25 cellular contexts compared by ENCODE assay signal in genomic region chr1:157371826-157372225, GRCh38.
"Had no signal": no experiment of that assay in that cellular context is flagged by ENCODE, and none has a peak within 500 bp of the region (broad histone marks: within the 10 kb centered on the region; RNA-seq: fewer than 3 reads in every experiment).

No MANE protein-coding gene starts in this region.

- DNase-seq: activated CD4-positive, alpha-beta T cell treated with anti-CD3 and anti-CD28 coated beads, Interleukin-2, amount 10 ng/mL, durations not matched to agents 24 days and 14 days; activated CD4-positive, alpha-beta T cell treated with anti-CD3 and anti-CD28 coated beads, Interleukin-2, amount 50 U/mL, for 4 hours; activated CD8-positive, alpha-beta T cell treated with anti-CD3 and anti-CD28 coated beads for 36 hours; activated gamma-delta T cell; activated naive CD4-positive, alpha-beta T cell treated with anti-CD3 and anti-CD28 coated beads for 36 hours; activated T-cell treated with anti-CD3 and anti-CD28 coated beads, Interleukin-2, amount 50 U/mL, for 1 hour; activated T-cell treated with anti-CD3 and anti-CD28 coated beads, Interleukin-2, amount 50 U/mL, for 72 hours; adrenal gland; body of pancreas; Kasumi-1; MG63; MV-4-11; NCI-H1092; NCI-H1436 treated with DMSO at 0.1 percent for 48 hours; NCI-H1694 treated with DMSO at 0.1 percent for 48 hours; NCI-H2029; NCI-H345; NCI-H524 treated with DMSO at 0.1 percent for 48 hours; NCI-H748 treated with DMSO at 0.1 percent for 48 hours; Right ventricle myocardium superior had no signal

- H3K4me3 ChIP-seq: adrenal gland, body of pancreas, breast epithelium, MG63 had no signal

- H3K27me3 ChIP-seq: body of pancreas, breast epithelium, MG63 had no signal

- H3K4me1 Mint-ChIP-seq: activated CD4-positive, alpha-beta T cell treated with anti-CD3 and anti-CD28 coated beads, Interleukin-2, amount 10 ng/mL, durations not matched to agents 24 days and 14 days had no signal

- ATAC-seq: activated CD8-positive, alpha-beta T cell treated with anti-CD3 and anti-CD28 coated beads for 36 hours; activated naive CD4-positive, alpha-beta T cell treated with anti-CD3 and anti-CD28 coated beads, Interleukin-2, amount 50 U/mL, for 72 hours; activated T-cell treated with anti-CD3 and anti-CD28 coated beads, Interleukin-2, amount 50 U/mL, for 72 hours; body of pancreas had no signal

- H3K36me3 Mint-ChIP-seq: activated naive CD4-positive, alpha-beta T cell treated with anti-CD3 and anti-CD28 coated beads, Interleukin-2, amount 50 U/mL, for 72 hours had no signal

- H3K27ac Mint-ChIP-seq: activated CD4-positive, alpha-beta T cell treated with anti-CD3 and anti-CD28 coated beads, Interleukin-2, amount 10 ng/mL, durations not matched to agents 24 days and 14 days; activated CD8-positive, alpha-beta T cell treated with anti-CD3 and anti-CD28 coated beads for 36 hours; activated naive CD4-positive, alpha-beta T cell treated with anti-CD3 and anti-CD28 coated beads for 36 hours; activated naive CD4-positive, alpha-beta T cell treated with anti-CD3 and anti-CD28 coated beads, Interleukin-2, amount 50 U/mL, for 72 hours; activated T-cell treated with anti-CD3 and anti-CD28 coated beads, Interleukin-2, amount 50 U/mL, for 72 hours; activated T-helper 2 cell treated with anti-CD3 and anti-CD28 coated beads, Interferon-gamma antibody, Interleukin-2, Interleukin-4, amounts not matched to agents 10 μg/mL and 5 μg/mL and 100 μg/mL, durations not matched to agents 14 hours and 24 hours and 36 hours; T-helper 2 cell treated with Interferon-gamma antibody and Interleukin-4, amounts not matched to agents 5 μg/mL and 100 μg/mL, for 36 hours had no signal

- H3K9me3 Mint-ChIP-seq: activated CD4-positive, alpha-beta T cell treated with anti-CD3 and anti-CD28 coated beads, Interleukin-2, amount 10 ng/mL, durations not matched to agents 24 days and 14 days; activated CD8-positive, alpha-beta T cell treated with anti-CD3 and anti-CD28 coated beads for 36 hours; activated naive CD4-positive, alpha-beta T cell treated with anti-CD3 and anti-CD28 coated beads for 36 hours; activated naive CD4-positive, alpha-beta T cell treated with anti-CD3 and anti-CD28 coated beads, Interleukin-2, amount 50 U/mL, for 72 hours; activated T-cell treated with anti-CD3 and anti-CD28 coated beads, Interleukin-2, amount 50 U/mL, for 72 hours; activated T-helper 2 cell treated with anti-CD3 and anti-CD28 coated beads, Interferon-gamma antibody, Interleukin-2, Interleukin-4, amounts not matched to agents 10 μg/mL and 5 μg/mL and 100 μg/mL, durations not matched to agents 14 hours and 24 hours and 36 hours; T-helper 2 cell treated with Interferon-gamma antibody and Interleukin-4, amounts not matched to agents 5 μg/mL and 100 μg/mL, for 36 hours had no signal

- FAIRE-seq: astrocyte had no signal

- H3K4me1 ChIP-seq: adrenal gland, body of pancreas, breast epithelium had no signal

- H3K36me3 ChIP-seq: adrenal gland, breast epithelium, MG63 had no signal

- H3K27ac ChIP-seq: adrenal gland, body of pancreas, breast epithelium had no signal

- H3K4me3 Mint-ChIP-seq: activated CD4-positive, alpha-beta T cell treated with anti-CD3 and anti-CD28 coated beads, Interleukin-2, amount 10 ng/mL, durations not matched to agents 24 days and 14 days; activated CD8-positive, alpha-beta T cell treated with anti-CD3 and anti-CD28 coated beads for 36 hours; activated naive CD4-positive, alpha-beta T cell treated with anti-CD3 and anti-CD28 coated beads for 36 hours; activated T-cell treated with anti-CD3 and anti-CD28 coated beads, Interleukin-2, amount 50 U/mL, for 72 hours; T-helper 2 cell treated with Interferon-gamma antibody and Interleukin-4, amounts not matched to agents 5 μg/mL and 100 μg/mL, for 36 hours had no signal

- H3K9me3 ChIP-seq: adrenal gland, body of pancreas, breast epithelium, MG63 had no signal
